ENCODE assay signal across 10 cellular contexts in the genomic region with DNA sequence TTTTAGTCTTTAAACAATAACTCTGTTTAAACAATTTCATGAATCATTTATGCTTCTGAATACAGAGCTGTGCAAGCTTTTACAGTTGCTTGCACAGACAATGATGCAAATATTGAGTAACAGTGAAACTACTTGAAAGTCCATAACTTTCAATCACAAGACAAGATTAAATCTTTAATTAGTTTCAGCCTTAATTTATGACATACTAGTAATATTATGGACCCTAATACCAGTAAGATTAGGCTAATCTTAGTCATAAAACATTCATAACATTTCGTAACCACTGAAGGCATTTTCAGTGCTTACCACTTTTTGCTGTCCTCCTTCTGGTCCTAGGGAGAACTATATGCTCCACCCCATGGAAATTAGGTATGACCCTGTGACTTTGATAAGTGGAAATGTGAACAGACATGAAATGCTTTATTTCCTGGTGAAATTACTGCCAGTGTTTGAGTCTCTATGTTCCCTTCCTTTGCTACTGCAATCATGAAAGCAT. TPM values are rescaled to one million over a fixed set of nuclear protein-coding genes. Genes with fewer than 3 reads are reported as not detected.
DNase-seq lines count a peak whose midpoint lies in the region; ATAC-seq, FAIRE-seq and TF ChIP-seq lines count a peak whose summit lies in the region.
"Had no signal": no experiment of that assay in that cellular context is flagged by ENCODE, and none has a peak within 500 bp of the region (broad histone marks: within the 10 kb centered on the region; RNA-seq: fewer than 3 reads in every experiment).

No MANE protein-coding gene starts in this region.

- no peak overlapping the region for H3K9ac ChIP-seq in Loucy (ENCODE audit: low read depth, low read length, poor library complexity, severe bottlenecking)
- H3K9ac ChIP-seq in Karpas-422 (ENCODE audit: low read length), result no peak overlapping the region

- H3F3A ChIP-seq in Loucy (ENCODE audit: low read depth), result no peaks in the 10 kb centered on the region

- no peaks in the 10 kb centered on the region for H3K36me3 ChIP-seq in Loucy (ENCODE audit: insufficient read depth, low read length)
- no peaks in the 10 kb centered on the region for H3K36me3 ChIP-seq in pancreas
- no peaks in the 10 kb centered on the region for H3K36me3 ChIP-seq in Karpas-422 (ENCODE audit: insufficient read depth, low read length)

- DNase-seq in DMS 273 treated with DMSO at 0.1 percent for 48 hours (lab: John Stamatoyannopoulos, UW) (peak; percentile 35), epithelial cell of proximal tubule (ENCODE audit: low read depth) (peak; percentile 29), pancreas (no peak), Karpas-422 (no peak), frontal cortex (ENCODE audit: low spot score in 2 of 2) (no peak), dermis blood vessel endothelial cell (no peak)
- DNase-seq: activated CD8-positive, alpha-beta memory T cell treated with anti-CD3 and anti-CD28 coated beads, Interleukin-2, amount 50 U/mL, for 4 hours; effector memory CD8-positive, alpha-beta T cell had no signal

- H3K9me2 ChIP-seq in Loucy (replicated peaks; ENCODE audit: low read depth, low read length), result no peaks in the 10 kb centered on the region
- no peaks in the 10 kb centered on the region for H3K9me2 ChIP-seq in Karpas-422 (replicated peaks; ENCODE audit: insufficient read depth, low read length)

- no peak for ATAC-seq in pancreas
- ATAC-seq: effector memory CD8-positive, alpha-beta T cell had no signal

- H2AFZ ChIP-seq in Loucy (ENCODE audit: low read length), result peak overlapping the region; percentile 11; the same call in 1 of the 2 replicates
- no peak overlapping the region for H2AFZ ChIP-seq in Karpas-422 (ENCODE audit: low read length)

- no peaks in the 10 kb centered on the region for H3K9me3 ChIP-seq in Loucy (ENCODE audit: insufficient read depth, low read depth, low read length)
- H3K9me3 ChIP-seq in pancreas, result no peaks in the 10 kb centered on the region
- H3K9me3 ChIP-seq in Karpas-422 (ENCODE audit: low read length), result no peaks in the 10 kb centered on the region

- no peak for TF ChIP-seq CTCF in Loucy (conservative IDR thresholded peaks at IDR 0.05; ENCODE audit: low read length)
- no peak for TF ChIP-seq CTCF in epithelial cell of proximal tubule (conservative IDR thresholded peaks at IDR 0.05; ENCODE audit: low read depth, low read length)
- TF ChIP-seq CTCF in pancreas (IDR thresholded peaks at IDR 0.05), result no peak

- FAIRE-seq in pancreas (lab: Jason Lieb, UNC) (no peak), frontal cortex (lab: Jason Lieb, UNC) (no peak)
- FAIRE-seq: GM12891 had no signal

- no peaks in the 10 kb centered on the region for H3K79me2 ChIP-seq in Loucy (ENCODE audit: insufficient read depth, low read length)
- H3K79me2 ChIP-seq in Karpas-422 (ENCODE audit: low read length), result no peaks in the 10 kb centered on the region

- intact Hi-C loops in pancreas (cut with DNase I), result loop anchor here in 2 of 3 donors (5.0 to 10.0 kb wide), 2 partner anchors 61 to 69 kb away; no protein-coding TSS in a partner anchor

- no peaks in the 10 kb centered on the region for H3K27me3 ChIP-seq in Loucy (ENCODE audit: insufficient read depth, low read length, poor library complexity, severe bottlenecking)
- H3K27me3 ChIP-seq in pancreas, result no peaks in the 10 kb centered on the region
- peaks cover 2% of the 10 kb centered on the region; the same call in 1 of the 2 replicates for H3K27me3 ChIP-seq in Karpas-422 (ENCODE audit: low read length)

- peaks cover 5% of the 10 kb centered on the region for H3K4me1 ChIP-seq in Loucy (ENCODE audit: insufficient read depth, low read length, poor library complexity, severe bottlenecking)
- peaks cover 9 to 30% (median 29%) of the 10 kb centered on the region in 3 donors for H3K4me1 ChIP-seq in pancreas
- peaks cover 9% of the 10 kb centered on the region for H3K4me1 ChIP-seq in Karpas-422 (ENCODE audit: low read length)

- H3K4me3 ChIP-seq in Loucy (ENCODE audit: low read length, poor library complexity, severe bottlenecking) (no peak overlapping the region), epithelial cell of proximal tubule (ENCODE audit: low read depth, low read length) (no peak overlapping the region), pancreas (no peak overlapping the region), Karpas-422 (ENCODE audit: low read length) (no peak overlapping the region)

- H4K20me1 ChIP-seq in Loucy (ENCODE audit: insufficient read depth, low read length, poor library complexity, severe bottlenecking), result no peaks in the 10 kb centered on the region
- no peaks in the 10 kb centered on the region for H4K20me1 ChIP-seq in Karpas-422 (ENCODE audit: insufficient read depth, low read depth, low read length)

- peak overlapping the region in 3 of 4 donors; percentile 99 for H3K27ac ChIP-seq in pancreas
- H3K27ac ChIP-seq in Karpas-422 (ENCODE audit: low read length), result no peak overlapping the region

- 30 to 35% methylated on average over 1 of the region's 1 CpG for WGBS in pancreas, 2 donors

- H3K4me2 ChIP-seq in Loucy (ENCODE audit: low read depth, low read length, poor library complexity, severe bottlenecking), result no peak overlapping the region
- no peak overlapping the region for H3K4me2 ChIP-seq in Karpas-422 (ENCODE audit: low read depth, low read length, poor library complexity, severe bottlenecking)

RNA-seq across cellular contexts. Expression of gene COBLL1, which starts 1.8 kb away (rescaled TPM):
- total RNA-seq in epithelial cell of proximal tubule, result 28.8 and 33.0 TPM in 2 replicates
- total RNA-seq in pancreas, result 10 to 100 TPM; 45.2 to 74.5 (median 63.0) TPM
- 10 to 100 TPM; 18.0 to 18.6 TPM for polyA plus RNA-seq in pancreas
- total RNA-seq in Karpas-422 (2014; rRNA removed; shearing (Covaris generic); ENCODE audit: low replicate concordance), result 0.04 TPM in 1 of 2 replicates, not detected in the other
- total RNA-seq in frontal cortex, result 3.3 TPM
- 4.6 and 7.8 TPM in 2 replicates for total RNA-seq in dermis blood vessel endothelial cell

Comparison
In these comparisons a context has a peak if more than half of its experiments do, and no peak if none do; other contexts are left out.
1. DNase-seq: peak in DMS 273 treated with DMSO at 0.1 percent for 48 hours (single experiment) and epithelial cell of proximal tubule (single experiment); none in pancreas (0 of 6), Karpas-422 (single experiment), frontal cortex (0 of 2) and dermis blood vessel endothelial cell (single experiment).